14 cellular contexts compared by ENCODE assay signal in genomic region chr7:27154369-27154768, GRCh38. TPM values are rescaled to one million over a fixed set of nuclear protein-coding genes. Genes with fewer than 3 reads are reported as not detected.
DNase-seq lines count a peak whose midpoint lies in the region; ATAC-seq and TF ChIP-seq lines count a peak whose summit lies in the region.
"Had no signal": no experiment of that assay in that cellular context is flagged by ENCODE, and none has a peak within 500 bp of the region (broad histone marks: within the 10 kb centered on the region; RNA-seq: fewer than 3 reads in every experiment).

No MANE protein-coding gene starts in this region.

- H3K27ac Mint-ChIP-seq in activated CD8-positive, alpha-beta T cell treated with anti-CD3 and anti-CD28 coated beads, Interleukin-2, amount 10 ng/mL, durations not matched to agents 7 days and 5 days, result peak overlapping the region; percentile 44
- H3K27ac Mint-ChIP-seq in stimulated activated naive B cell treated with anti-CD40 and anti-IgM and Interleukin-4, amounts not matched to agents 10 μg/mL and 1 μg/mL and 100 μg/mL, for 72 hours, result peak overlapping the region; percentile 85

- intact Hi-C loops in left colon (cut with DNase I, micrococcal nuclease) (no loop called here), PC-9 (cut with micrococcal nuclease; ENCODE audit: unreplicated experiment) (no loop called here)

- H3F3A ChIP-seq in PC-9 (ENCODE audit: insufficient read depth, low read depth), result no peaks in the 10 kb centered on the region

- no peak overlapping the region for H3K27ac ChIP-seq in PC-9

- DNase-seq in activated effector memory CD4-positive, alpha-beta T cell treated with anti-CD3 and anti-CD28 coated beads, Interleukin-2, amount 50 U/mL, for 16 hours, result peak; percentile 51
- no peak for DNase-seq in activated effector memory CD4-positive, alpha-beta T cell treated with Interleukin-2 at 50 U/mL for 16 hours
- no peak for DNase-seq in activated CD8-positive, alpha-beta T cell treated with anti-CD3 and anti-CD28 coated beads, Interleukin-2, amount 10 ng/mL, durations not matched to agents 7 days and 5 days
- DNase-seq in left colon (peak; percentile 28 to 33), PC-9 (no peak)
- DNase-seq in stimulated activated naive B cell treated with anti-CD40 and anti-IgM and Interleukin-4, amounts not matched to agents 10 μg/mL and 1 μg/mL and 100 μg/mL, for 72 hours, result no peak
- DNase-seq in activated CD4-positive, alpha-beta T cell treated with anti-CD3 and anti-CD28 coated beads, Interleukin-2, amount 50 U/mL, for 1 hour, result no peak
- DNase-seq: DMS79 treated with DMSO at 0.1 percent for 48 hours had no signal

- peaks cover 10% of the 10 kb centered on the region for H3K36me3 Mint-ChIP-seq in activated CD8-positive, alpha-beta T cell treated with anti-CD3 and anti-CD28 coated beads, Interleukin-2, amount 10 ng/mL, durations not matched to agents 7 days and 5 days (ENCODE audit: low read depth)
- H3K36me3 Mint-ChIP-seq in stimulated activated naive B cell treated with anti-CD40 and anti-IgM and Interleukin-4, amounts not matched to agents 10 μg/mL and 1 μg/mL and 100 μg/mL, for 72 hours, result peaks cover 2 to 19% of the 10 kb centered on the region in 2 donors

- H3K27me3 ChIP-seq in PC-9 (ENCODE audit: insufficient read depth, low read depth), result no peaks in the 10 kb centered on the region

- H3K9me2 ChIP-seq in PC-9 (ENCODE audit: insufficient read depth), result no peaks in the 10 kb centered on the region

- CTCF ChIA-PET in activated CD8-positive, alpha-beta T cell treated with anti-CD3 and anti-CD28 coated beads, Interleukin-2, amount 10 ng/mL, durations not matched to agents 7 days and 5 days (lab: Charles Lee), result interaction anchor here (0.9 kb wide), 1 partner anchor 41 kb away, joined by 3 read pairs; no protein-coding TSS in a partner anchor
- CTCF ChIA-PET in PC-9 (lab: Charles Lee), result no interaction called here

- no peaks in the 10 kb centered on the region for H3K9me3 ChIP-seq in PC-9 (ENCODE audit: insufficient read depth, low read depth)

- H3K79me2 ChIP-seq in PC-9 (ENCODE audit: low read depth), result no peaks in the 10 kb centered on the region

- no peak overlapping the region for H3K4me3 Mint-ChIP-seq in activated CD8-positive, alpha-beta T cell treated with anti-CD3 and anti-CD28 coated beads, Interleukin-2, amount 10 ng/mL, durations not matched to agents 7 days and 5 days
- H3K4me3 Mint-ChIP-seq in stimulated activated naive B cell treated with anti-CD40 and anti-IgM and Interleukin-4, amounts not matched to agents 10 μg/mL and 1 μg/mL and 100 μg/mL, for 72 hours, result peak overlapping the region in 1 of 2 donors; percentile 69

- no peak for TF ChIP-seq CTCF in PC-9 (conservative IDR thresholded peaks at IDR 0.05)

- no peak overlapping the region for H2AFZ ChIP-seq in PC-9

- peaks cover 90% of the 10 kb centered on the region for H3K27me3 Mint-ChIP-seq in activated CD8-positive, alpha-beta T cell treated with anti-CD3 and anti-CD28 coated beads, Interleukin-2, amount 10 ng/mL, durations not matched to agents 7 days and 5 days (ENCODE audit: low read depth)
- peaks cover 72 to 93% of the 10 kb centered on the region in 2 donors for H3K27me3 Mint-ChIP-seq in stimulated activated naive B cell treated with anti-CD40 and anti-IgM and Interleukin-4, amounts not matched to agents 10 μg/mL and 1 μg/mL and 100 μg/mL, for 72 hours

- no TSS peak for BruUV-seq in PC-9 (replicated peaks; lab: Mats Ljungman, UMichigan)

- peaks cover 40% of the 10 kb centered on the region for H3K4me1 Mint-ChIP-seq in activated CD8-positive, alpha-beta T cell treated with anti-CD3 and anti-CD28 coated beads, Interleukin-2, amount 10 ng/mL, durations not matched to agents 7 days and 5 days (ENCODE audit: low read depth)
- H3K4me1 Mint-ChIP-seq in stimulated activated naive B cell treated with anti-CD40 and anti-IgM and Interleukin-4, amounts not matched to agents 10 μg/mL and 1 μg/mL and 100 μg/mL, for 72 hours, result peaks cover 37 to 69% of the 10 kb centered on the region in 2 donors

- H3K9me3 Mint-ChIP-seq in activated CD8-positive, alpha-beta T cell treated with anti-CD3 and anti-CD28 coated beads, Interleukin-2, amount 10 ng/mL, durations not matched to agents 7 days and 5 days (ENCODE audit: insufficient read depth), result no peaks in the 10 kb centered on the region
- peaks cover 3 to 4% of the 10 kb centered on the region in 2 donors for H3K9me3 Mint-ChIP-seq in stimulated activated naive B cell treated with anti-CD40 and anti-IgM and Interleukin-4, amounts not matched to agents 10 μg/mL and 1 μg/mL and 100 μg/mL, for 72 hours

- ATAC-seq in activated CD8-positive, alpha-beta T cell treated with anti-CD3 and anti-CD28 coated beads, Interleukin-2, amount 10 ng/mL, durations not matched to agents 7 days and 5 days, result no peak
- ATAC-seq in left colon (no peak), HG02763 (IDR thresholded peaks at IDR 0.05; ENCODE audit: unreplicated experiment) (no peak)
- ATAC-seq in stimulated activated naive B cell treated with anti-CD40 and anti-IgM and Interleukin-4, amounts not matched to agents 10 μg/mL and 1 μg/mL and 100 μg/mL, for 72 hours (replicated peaks), result no peak
- ATAC-seq: GM12878, left lobe of liver had no signal

- no peaks in the 10 kb centered on the region for H4K20me1 ChIP-seq in PC-9 (ENCODE audit: insufficient read depth)

- no peaks in the 10 kb centered on the region for H3K36me3 ChIP-seq in PC-9 (ENCODE audit: low read depth)

- POLR2A ChIA-PET in activated CD8-positive, alpha-beta T cell treated with anti-CD3 and anti-CD28 coated beads, Interleukin-2, amount 10 ng/mL, durations not matched to agents 7 days and 5 days (lab: Charles Lee), result no interaction called here
- POLR2A ChIA-PET in PC-9 (lab: Charles Lee; ENCODE audit: unreplicated experiment), result no interaction called here

- H3K4me3 ChIP-seq in PC-9, result no peak overlapping the region
- H3K4me3 ChIP-seq: GM12878 had no signal

- H3K4me2 ChIP-seq in PC-9, result no peak overlapping the region

- 0 out of 2 replicates have a peak, but pooled peaks cover 4% of the 10 kb centered on the region for H3K4me1 ChIP-seq in PC-9 (replicated peaks; ENCODE audit: insufficient read depth)

RNA-seq across cellular contexts. Expression of gene HOXA3, which starts 2.0 kb away (rescaled TPM):
- not detected for total RNA-seq in activated CD8-positive, alpha-beta T cell treated with anti-CD3 and anti-CD28 coated beads, Interleukin-2, amount 10 ng/mL, durations not matched to agents 7 days and 5 days
- total RNA-seq in left colon (10 to 100 TPM; 16.4 to 23.2 TPM), PC-9 (2021) (50.5 and 53.1 TPM in 2 replicates)
- total RNA-seq: activated CD8-positive, alpha-beta memory T cell treated with anti-CD3 and anti-CD28 coated beads for 36 hours; GM12878; osteocyte; T-helper 2 cell treated with Interferon-gamma antibody and Interleukin-4, amounts not matched to agents 100 ng/mL and 5 ng/mL, for 36 hours had no signal

RNA-seq across cellular contexts. Expression of gene HOXA7, which starts 2.1 kb away (rescaled TPM):
- total RNA-seq in activated CD8-positive, alpha-beta T cell treated with anti-CD3 and anti-CD28 coated beads, Interleukin-2, amount 10 ng/mL, durations not matched to agents 7 days and 5 days, result not detected
- total RNA-seq in left colon, result 10 to 100 TPM; 30.2 to 38.9 TPM
- total RNA-seq in PC-9 (2021), result not detected in 2 replicates
- total RNA-seq: activated CD8-positive, alpha-beta memory T cell treated with anti-CD3 and anti-CD28 coated beads for 36 hours; GM12878; left lobe of liver; osteocyte; T-helper 2 cell treated with Interferon-gamma antibody and Interleukin-4, amounts not matched to agents 100 ng/mL and 5 ng/mL, for 36 hours had no signal

RNA-seq across cellular contexts. Expression of gene HOXA6, which starts 6.8 kb away (rescaled TPM):
- total RNA-seq in activated CD8-positive, alpha-beta T cell treated with anti-CD3 and anti-CD28 coated beads, Interleukin-2, amount 10 ng/mL, durations not matched to agents 7 days and 5 days, result not detected
- total RNA-seq in left colon (10 to 100 TPM; 20.0 to 21.2 TPM), PC-9 (2021) (0.65 and 1.2 TPM in 2 replicates)
- total RNA-seq: activated CD8-positive, alpha-beta memory T cell treated with anti-CD3 and anti-CD28 coated beads for 36 hours; GM12878; left lobe of liver; osteocyte; T-helper 2 cell treated with Interferon-gamma antibody and Interleukin-4, amounts not matched to agents 100 ng/mL and 5 ng/mL, for 36 hours had no signal

RNA-seq across cellular contexts. Expression of gene HOXA5, which starts 10.9 kb away (rescaled TPM):
- total RNA-seq in activated CD8-positive, alpha-beta T cell treated with anti-CD3 and anti-CD28 coated beads, Interleukin-2, amount 10 ng/mL, durations not matched to agents 7 days and 5 days, result not detected
- total RNA-seq in left colon (10 to 100 TPM; 13.0 to 16.2 TPM), PC-9 (2021) (0.63 and 1.0 TPM in 2 replicates)
- total RNA-seq: activated CD8-positive, alpha-beta memory T cell treated with anti-CD3 and anti-CD28 coated beads for 36 hours; osteocyte; T-helper 2 cell treated with Interferon-gamma antibody and Interleukin-4, amounts not matched to agents 100 ng/mL and 5 ng/mL, for 36 hours had no signal

RNA-seq across cellular contexts. Expression of gene HOXA9, which starts 11.0 kb away (rescaled TPM):
- total RNA-seq in activated CD8-positive, alpha-beta T cell treated with anti-CD3 and anti-CD28 coated beads, Interleukin-2, amount 10 ng/mL, durations not matched to agents 7 days and 5 days, result not detected
- total RNA-seq in left colon, result 10 to 100 TPM; 18.0 to 28.6 TPM
- 1.9 and 2.5 TPM in 2 replicates for total RNA-seq in PC-9 (2021)
- total RNA-seq: activated CD8-positive, alpha-beta memory T cell treated with anti-CD3 and anti-CD28 coated beads for 36 hours; GM12878; left lobe of liver; osteocyte; T-helper 2 cell treated with Interferon-gamma antibody and Interleukin-4, amounts not matched to agents 100 ng/mL and 5 ng/mL, for 36 hours had no signal

Comparison
In these comparisons a context has a peak if more than half of its experiments do, and no peak if none do; other contexts are left out.
1. DNase-seq: peak in activated effector memory CD4-positive, alpha-beta T cell treated with anti-CD3 and anti-CD28 coated beads, Interleukin-2, amount 50 U/mL, for 16 hours (single experiment) and left colon (2 of 2); none in activated effector memory CD4-positive, alpha-beta T cell treated with Interleukin-2 at 50 U/mL for 16 hours (single experiment), activated CD8-positive, alpha-beta T cell treated with anti-CD3 and anti-CD28 coated beads, Interleukin-2, amount 10 ng/mL, durations not matched to agents 7 days and 5 days (single experiment), stimulated activated naive B cell treated with anti-CD40 and anti-IgM and Interleukin-4, amounts not matched to agents 10 μg/mL and 1 μg/mL and 100 μg/mL, for 72 hours (single experiment), PC-9 (0 of 2) and activated CD4-positive, alpha-beta T cell treated with anti-CD3 and anti-CD28 coated beads, Interleukin-2, amount 50 U/mL, for 1 hour (single experiment).
2. RNA of gene HOXA3, which starts 2.0 kb away (total RNA-seq): 50.5 to 53.1 TPM in PC-9 and 16.4 to 23.2 TPM in left colon; not detected in activated CD8-positive, alpha-beta T cell treated with anti-CD3 and anti-CD28 coated beads, Interleukin-2, amount 10 ng/mL, durations not matched to agents 7 days and 5 days; every median in the first group is over 10 times any median in the second.
3. RNA of gene HOXA7, which starts 2.1 kb away (total RNA-seq): 30.2 to 38.9 TPM in left colon; not detected in activated CD8-positive, alpha-beta T cell treated with anti-CD3 and anti-CD28 coated beads, Interleukin-2, amount 10 ng/mL, durations not matched to agents 7 days and 5 days and not detected in PC-9; every median in the first group is over 10 times any median in the second.